ENCODE assay signal across 12 cellular contexts in the genomic region with DNA sequence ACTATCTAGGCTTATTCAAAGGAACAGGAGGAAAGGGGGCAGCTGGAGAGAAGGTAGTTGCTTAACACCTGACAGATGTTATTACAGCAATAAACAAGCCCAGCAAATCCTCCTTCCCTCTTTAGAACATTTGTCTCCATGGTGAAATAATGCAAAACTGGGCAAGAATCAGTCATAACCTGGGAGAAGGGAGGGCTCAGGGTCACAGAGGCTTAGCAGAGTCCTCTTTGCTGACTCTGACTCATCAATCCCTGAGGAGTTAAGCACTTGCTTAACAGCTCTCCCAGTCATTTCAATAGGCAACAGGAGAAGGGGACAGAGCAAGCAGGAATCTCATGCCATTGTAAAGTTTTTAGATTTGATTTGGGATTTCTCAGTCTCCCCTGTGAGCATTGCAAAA.
DNase-seq lines count a peak whose midpoint lies in the region; ATAC-seq, FAIRE-seq and TF ChIP-seq lines count a peak whose summit lies in the region.
"Had no signal": no experiment of that assay in that cellular context is flagged by ENCODE, and none has a peak within 500 bp of the region (broad histone marks: within the 10 kb centered on the region; RNA-seq: fewer than 3 reads in every experiment).

No MANE protein-coding gene starts in this region.

- H3K4me1 ChIP-seq in astrocyte (ENCODE audit: insufficient read depth, low read length): peaks cover 32% of the 10 kb centered on the region
- H3K4me1 ChIP-seq in upper lobe of right lung: peaks cover 21% of the 10 kb centered on the region
- no peaks in the 10 kb centered on the region for H3K4me1 ChIP-seq in MM.1S (ENCODE audit: low read length)

- peak in 2 of 3 experiments; percentile 5 to 28 for DNase-seq in NCI-H1417 (lab: John Stamatoyannopoulos, UW)
- DNase-seq in NCI-H1417 treated with DMSO at 0.1 percent for 48 hours (lab: John Stamatoyannopoulos, UW): no peak
- DNase-seq in astrocyte (ENCODE audit: low read depth): peak; percentile 67
- DNase-seq in iPS-NIHi11 (ENCODE audit: low spot score): peak; percentile 43
- no peak for DNase-seq in upper lobe of right lung
- no peak for DNase-seq in NCI-H1048 (lab: John Stamatoyannopoulos, UW)
- no peak for DNase-seq in MM.1S
- no peak for DNase-seq in stimulated activated naive CD8-positive, alpha-beta T cell treated with anti-CD3 and anti-CD28 coated beads, Interleukin-15, Interleukin-2, amounts not matched to agents 100 U/mL and 50 U/mL, for 24 hours
- DNase-seq: NCI-H446 had no signal

- H3K36me3 Mint-ChIP-seq in astrocyte (ENCODE audit: low read depth, unreplicated experiment): no peaks in the 10 kb centered on the region
- H3K36me3 Mint-ChIP-seq: activated naive CD8-positive, alpha-beta T cell had no signal

- H3K27me3 ChIP-seq in astrocyte (ENCODE audit: insufficient read depth, low read length) (no peaks in the 10 kb centered on the region), upper lobe of right lung (no peaks in the 10 kb centered on the region), MM.1S (replicated peaks; ENCODE audit: insufficient read depth, low read length) (no peaks in the 10 kb centered on the region)
- H3K27me3 ChIP-seq: neutrophil had no signal

- H3K27ac ChIP-seq in astrocyte (ENCODE audit: low read depth, low read length): no peak overlapping the region
- H3K27ac ChIP-seq in upper lobe of right lung: peak overlapping the region; percentile 19
- no peak overlapping the region for H3K27ac ChIP-seq in MM.1S (ENCODE audit: low read length)
- H3K27ac ChIP-seq: 22Rv1, neutrophil had no signal

- H3K27ac Mint-ChIP-seq in astrocyte (ENCODE audit: unreplicated experiment): peak overlapping the region; percentile 82
- H3K27ac Mint-ChIP-seq: activated naive CD8-positive, alpha-beta T cell had no signal

- H3K9me3 ChIP-seq in astrocyte (ENCODE audit: insufficient read depth, low read depth, low read length): no peaks in the 10 kb centered on the region
- H3K9me3 ChIP-seq in upper lobe of right lung: no peaks in the 10 kb centered on the region
- no peaks in the 10 kb centered on the region for H3K9me3 ChIP-seq in MM.1S (replicated peaks; ENCODE audit: insufficient read depth, low read length)
- H3K9me3 ChIP-seq: neutrophil had no signal

- intact Hi-C loops in upper lobe of right lung (cut with DNase I): no loop called here

- no peaks in the 10 kb centered on the region for H3K9me2 ChIP-seq in MM.1S (replicated peaks; ENCODE audit: insufficient read depth, low read length)

- no peaks in the 10 kb centered on the region for H4K20me1 ChIP-seq in astrocyte (ENCODE audit: insufficient read depth, low read length)
- H4K20me1 ChIP-seq in MM.1S (ENCODE audit: insufficient read depth, low read length): no peaks in the 10 kb centered on the region

- H3K4me3 ChIP-seq in astrocyte (ENCODE audit: insufficient read depth, low read depth, low read length) (no peak overlapping the region), upper lobe of right lung (no peak overlapping the region), MM.1S (ENCODE audit: low read length) (no peak overlapping the region)

- H3K9ac ChIP-seq in astrocyte (ENCODE audit: low read length) (no peak overlapping the region), MM.1S (ENCODE audit: low read length) (no peak overlapping the region)

- FAIRE-seq in astrocyte (lab: Jason Lieb, UNC): peak; percentile 89

- peaks cover 17% of the 10 kb centered on the region for H3K4me1 Mint-ChIP-seq in astrocyte (ENCODE audit: low read depth, unreplicated experiment)

- no peaks in the 10 kb centered on the region for H3K9me3 Mint-ChIP-seq in astrocyte (ENCODE audit: unreplicated experiment)

- H3K79me2 ChIP-seq in astrocyte (ENCODE audit: insufficient read depth, low read length) (no peaks in the 10 kb centered on the region), MM.1S (ENCODE audit: low read length) (no peaks in the 10 kb centered on the region)

- H3K36me3 ChIP-seq in astrocyte (ENCODE audit: insufficient read depth, low read length): no peaks in the 10 kb centered on the region
- no peaks in the 10 kb centered on the region for H3K36me3 ChIP-seq in upper lobe of right lung
- H3K36me3 ChIP-seq in MM.1S (replicated peaks; ENCODE audit: insufficient read depth, low read length): no peaks in the 10 kb centered on the region
- H3K36me3 ChIP-seq: neutrophil had no signal

- H3F3A ChIP-seq in MM.1S (ENCODE audit: insufficient read depth, low read length): no peaks in the 10 kb centered on the region

- H2AFZ ChIP-seq in astrocyte (ENCODE audit: low read depth, low read length): no peak overlapping the region
- no peak overlapping the region for H2AFZ ChIP-seq in MM.1S (ENCODE audit: low read length)

- TF ChIP-seq CTCF in astrocyte (IDR thresholded peaks at IDR 0.05; ENCODE audit: insufficient read depth, low read depth, low read length): no peak
- no peak for TF ChIP-seq CTCF in upper lobe of right lung (IDR thresholded peaks at IDR 0.05)
- TF ChIP-seq CTCF in MM.1S (IDR thresholded peaks at IDR 0.05; ENCODE audit: low read length): no peak

- H3K4me3 Mint-ChIP-seq in astrocyte (ENCODE audit: unreplicated experiment): no peak overlapping the region
- H3K4me3 Mint-ChIP-seq: activated naive CD8-positive, alpha-beta T cell had no signal

- no peaks in the 10 kb centered on the region for H3K27me3 Mint-ChIP-seq in astrocyte (ENCODE audit: low read depth, unreplicated experiment)
- H3K27me3 Mint-ChIP-seq: activated naive CD8-positive, alpha-beta T cell had no signal

- H3K4me2 ChIP-seq in astrocyte (ENCODE audit: low read length) (peak overlapping the region; percentile 0), MM.1S (ENCODE audit: low read depth, low read length) (no peak overlapping the region)

- peak; percentile 81 for ATAC-seq in upper lobe of right lung
- no peak for ATAC-seq in stimulated activated naive CD8-positive, alpha-beta T cell treated with anti-CD3 and anti-CD28 coated beads, Interleukin-15, Interleukin-2, amounts not matched to agents 100 U/mL and 50 U/mL, for 24 hours

Comparison
In these comparisons a context has a peak if more than half of its experiments do, and no peak if none do; other contexts are left out.
1. DNase-seq: peak in NCI-H1417 (2 of 3), astrocyte (single experiment) and iPS-NIHi11 (single experiment); none in NCI-H1417 treated with DMSO at 0.1 percent for 48 hours (single experiment), upper lobe of right lung (single experiment), NCI-H1048 (single experiment), MM.1S (single experiment) and stimulated activated naive CD8-positive, alpha-beta T cell treated with anti-CD3 and anti-CD28 coated beads, Interleukin-15, Interleukin-2, amounts not matched to agents 100 U/mL and 50 U/mL, for 24 hours (single experiment).